Comparison of ENCODE assay signal across 7 cellular contexts in genomic region chr1:230976825-230977747, GRCh38. TPM values are rescaled to one million over a fixed set of nuclear protein-coding genes. Genes with fewer than 3 reads are reported as not detected.
DNase-seq lines count a peak whose midpoint lies in the region; TF ChIP-seq lines count a peak whose summit lies in the region.

No MANE protein-coding gene starts in this region.

- no peak overlapping the region for H2AFZ ChIP-seq in trophoblast cell (ENCODE audit: insufficient read depth, low read length, poor library complexity)

- no peak overlapping the region for H3K14ac ChIP-seq in trophoblast cell (ENCODE audit: low read length)

- H3K9me3 ChIP-seq in HEK293 (ENCODE audit: control insufficient read depth, insufficient read depth, low read depth, low read length) = no peaks in the 10 kb centered on the region
- H3K9me3 ChIP-seq in SK-N-MC (ENCODE audit: low read depth, low read length) = no peaks in the 10 kb centered on the region
- H3K9me3 ChIP-seq in ectodermal cell (ENCODE audit: control insufficient read depth, low read length) = no peaks in the 10 kb centered on the region
- H3K9me3 ChIP-seq in trophoblast cell (ENCODE audit: insufficient read depth, low read depth, low read length) = no peaks in the 10 kb centered on the region

- POLR2A ChIA-PET in HEK293 (lab: Yijun Ruan, JAX) = interaction anchor here (1.0 to 1.4 kb wide), 2 partner anchors 7 to 61 kb away, joined by 3 to 5 read pairs; no protein-coding TSS in a partner anchor

- peak overlapping the region; percentile 99 for H3K4me2 ChIP-seq in trophoblast cell (ENCODE audit: low read length)

- H4K12ac ChIP-seq in trophoblast cell (ENCODE audit: low read depth, low read length) = no peak overlapping the region

- TF ChIP-seq CTCF in HEK293 (tag by site-specific recombination; IDR thresholded peaks at IDR 0.05) = no peak

- DNase-seq in SK-N-MC (ENCODE audit: low read depth, low spot score) (no peak), trophoblast cell (no peak), GM19240 (ENCODE audit: insufficient read length, low spot score) (no peak), iPS-NIHi7 (ENCODE audit: extremely low spot score) (no peak), AG20443 (ENCODE audit: low spot score) (no peak)

- CTCF ChIA-PET in HEK293 (lab: Yijun Ruan, JAX) = interaction anchor here (0.6 to 2.1 kb wide), 6 partner anchors 24 to 844 kb away, joined by 3 to 7 read pairs (median 4); no protein-coding TSS in a partner anchor

- H3K4me1 ChIP-seq in HEK293 (ENCODE audit: control insufficient read depth, insufficient read depth, low read length) = peaks cover 6% of the 10 kb centered on the region; the same call in 1 of the 2 replicates
- H3K4me1 ChIP-seq in ectodermal cell (ENCODE audit: control insufficient read depth, insufficient read depth, low read length) = no peaks in the 10 kb centered on the region
- peaks cover 0 to 4% of the 10 kb centered on the region in 2 experiments for H3K4me1 ChIP-seq in trophoblast cell (ENCODE audit: control insufficient read depth in 1 of 2, insufficient read depth in 2 of 2, low read length in 2 of 2)

- H3K18ac ChIP-seq in trophoblast cell (ENCODE audit: low read length) = no peak overlapping the region

- no peak overlapping the region for H2BK12ac ChIP-seq in trophoblast cell (ENCODE audit: low read length)

- no peak overlapping the region for H2BK120ac ChIP-seq in trophoblast cell (ENCODE audit: insufficient read depth, low read length, poor library complexity)

- no peak overlapping the region for H2AK5ac ChIP-seq in trophoblast cell (ENCODE audit: low read length)

- H4K8ac ChIP-seq in trophoblast cell (ENCODE audit: low read depth, low read length) = no peak overlapping the region

- H3K9ac ChIP-seq in SK-N-MC (ENCODE audit: insufficient read length) (peak overlapping the region; percentile 58), trophoblast cell (ENCODE audit: low read length) (no peak overlapping the region)

- H3K36me3 ChIP-seq in HEK293 (ENCODE audit: control insufficient read depth in 2 of 2, insufficient read depth in 1 of 2, low read length in 2 of 2) (peaks cover 13 to 30% of the 10 kb centered on the region in 2 experiments), SK-N-MC (ENCODE audit: insufficient read depth, low read length) (peaks cover 19% of the 10 kb centered on the region), ectodermal cell (ENCODE audit: control insufficient read depth, insufficient read depth, low read length) (peaks cover 5% of the 10 kb centered on the region), trophoblast cell (ENCODE audit: control insufficient read depth in 1 of 2, insufficient read depth in 2 of 2, low read length in 2 of 2) (no peaks in the 10 kb centered on the region)

- no peak overlapping the region for H3K4ac ChIP-seq in trophoblast cell (ENCODE audit: low read depth, low read length)

- H4K91ac ChIP-seq in trophoblast cell (ENCODE audit: low read depth, low read length) = no peak overlapping the region

- H3K79me1 ChIP-seq in trophoblast cell (ENCODE audit: low read length) = no peaks in the 10 kb centered on the region

- no peak overlapping the region for H3K27ac ChIP-seq in HEK293 (ENCODE audit: extremely low read depth, low read depth, low read length)
- H3K27ac ChIP-seq in SK-N-MC = no peak overlapping the region
- no peak overlapping the region for H3K27ac ChIP-seq in ectodermal cell (ENCODE audit: insufficient read depth, low read depth, low read length, poor library complexity, severe bottlenecking)
- H3K27ac ChIP-seq in trophoblast cell (ENCODE audit: low read depth, low read length) = no peak overlapping the region

- H3K79me2 ChIP-seq in trophoblast cell (ENCODE audit: control insufficient read depth, insufficient read depth, low read length, poor library complexity) = no peaks in the 10 kb centered on the region

- no peaks in the 10 kb centered on the region for H3K27me3 ChIP-seq in ectodermal cell (ENCODE audit: control insufficient read depth, insufficient read depth, low read length, poor library complexity, severe bottlenecking)
- no peaks in the 10 kb centered on the region for H3K27me3 ChIP-seq in trophoblast cell (ENCODE audit: insufficient read depth, low read length)

- H3K23ac ChIP-seq in trophoblast cell (ENCODE audit: low read length) = no peak overlapping the region

- no peak overlapping the region for H2BK5ac ChIP-seq in trophoblast cell (ENCODE audit: low read depth, low read length, poor library complexity)

- WGBS in ectodermal cell, 2 experiments = 93 to 95% methylated on average over 14 of the region's 14 CpGs
- no CpG with 5 or more reads among the region's 14 CpGs for WGBS in trophoblast cell (ENCODE audit: extremely low coverage, insufficient coverage, insufficient read length)

- H3K4me3 ChIP-seq in HEK293 (ENCODE audit: low read depth, low read length) (peak overlapping the region; percentile 61), SK-N-MC (peak overlapping the region; percentile 95), ectodermal cell (ENCODE audit: insufficient read depth, low read depth, low read length) (peak overlapping the region; percentile 85), trophoblast cell (ENCODE audit: low read depth, low read length) (no peak overlapping the region)

TF ChIP-seq in HEK293, 187 proteins besides CTCF, POLR2A, EP300 and RAD21:
- TF ChIP-seq ZNF670 (tag by site-specific recombination; IDR thresholded peaks at IDR 0.05; ENCODE audit: low read depth) (no peak), ZNF324 (tag by site-specific recombination; IDR thresholded peaks at IDR 0.05) (no peak), ZSCAN30 (tag by site-specific recombination; IDR thresholded peaks at IDR 0.05) (no peak), GFI1B (tag by site-specific recombination; IDR thresholded peaks at IDR 0.05) (no peak), RBAK (tag by site-specific recombination; IDR thresholded peaks at IDR 0.05) (no peak), ZNF184 (tag by site-specific recombination; IDR thresholded peaks at IDR 0.05) (no peak), ZNF677 (tag by site-specific recombination; IDR thresholded peaks at IDR 0.05) (no peak)

RNA-seq across cellular contexts. Expression of gene TTC13, which starts 1.6 kb away (rescaled TPM):
- polyA plus RNA-seq in ectodermal cell (2013, experiment 1 of 4) = 23.8 TPM
- 23.2 TPM for polyA plus RNA-seq in ectodermal cell (2013, experiment 2 of 4)
- 17.4 TPM for polyA plus RNA-seq in ectodermal cell (2013, experiment 3 of 4)
- polyA plus RNA-seq in ectodermal cell (2013, experiment 4 of 4) = 16.4 TPM
- 5.5 and 6.0 TPM in 2 replicates for polyA plus RNA-seq in trophoblast cell (2013)

RNA-seq across cellular contexts. Expression of gene ARV1, which starts 1.8 kb away (rescaled TPM):
- polyA plus RNA-seq in ectodermal cell (2013, experiment 1 of 4) = 26.0 TPM
- 29.3 TPM for polyA plus RNA-seq in ectodermal cell (2013, experiment 2 of 4)
- 28.1 TPM for polyA plus RNA-seq in ectodermal cell (2013, experiment 3 of 4)
- 29.8 TPM for polyA plus RNA-seq in ectodermal cell (2013, experiment 4 of 4)
- polyA plus RNA-seq in trophoblast cell (2013) = 14.3 and 14.6 TPM in 2 replicates
